13 cellular contexts compared by ENCODE assay signal in genomic region chr14:68879841-68880575, GRCh38.
"Had no signal": no experiment of that assay in that cellular context is flagged by ENCODE, and none has a peak within 500 bp of the region (broad histone marks: within the 10 kb centered on the region; RNA-seq: fewer than 3 reads in every experiment).

No MANE protein-coding gene starts in this region.

- H3K9me3 ChIP-seq: left ventricle myocardium inferior, suprapubic skin had no signal

- H3K27me3 ChIP-seq: suprapubic skin had no signal

- DNase-seq: activated CD4-positive, alpha-beta T cell treated with anti-CD3 and anti-CD28 coated beads for 36 hours; activated CD4-positive, alpha-beta T cell treated with anti-CD3 and anti-CD28 coated beads, Interleukin-2, amount 50 U/mL, for 48 hours; activated naive CD4-positive, alpha-beta T cell treated with anti-CD3 and anti-CD28 coated beads, Interleukin-2, amount 50 U/mL, for 16 hours; activated T-cell treated with anti-CD3 and anti-CD28 coated beads for 4 hours; effector memory CD4-positive, alpha-beta T cell; foreskin melanocyte; left ventricle myocardium inferior; stimulated activated CD4-positive, alpha-beta T cell treated with anti-CD3 and anti-CD28 coated beads, Interleukin-15, amount 100 ng/mL, for 24 hours; stimulated activated CD4-positive, alpha-beta T cell treated with anti-CD3 and anti-CD28 coated beads, Interleukin-2, amount 100 ng/mL, for 48 hours; T-cell had no signal

- H3K27ac ChIP-seq: SK-N-MC, suprapubic skin had no signal

- H3K4me1 ChIP-seq: suprapubic skin had no signal

- H3K4me3 ChIP-seq: left ventricle myocardium inferior, SK-N-MC, suprapubic skin had no signal

- ATAC-seq: activated CD4-positive, alpha-beta T cell treated with anti-CD3 and anti-CD28 coated beads for 36 hours; T-cell; WTC11 had no signal
